8 cellular contexts compared by ENCODE assay signal in the genomic region with DNA sequence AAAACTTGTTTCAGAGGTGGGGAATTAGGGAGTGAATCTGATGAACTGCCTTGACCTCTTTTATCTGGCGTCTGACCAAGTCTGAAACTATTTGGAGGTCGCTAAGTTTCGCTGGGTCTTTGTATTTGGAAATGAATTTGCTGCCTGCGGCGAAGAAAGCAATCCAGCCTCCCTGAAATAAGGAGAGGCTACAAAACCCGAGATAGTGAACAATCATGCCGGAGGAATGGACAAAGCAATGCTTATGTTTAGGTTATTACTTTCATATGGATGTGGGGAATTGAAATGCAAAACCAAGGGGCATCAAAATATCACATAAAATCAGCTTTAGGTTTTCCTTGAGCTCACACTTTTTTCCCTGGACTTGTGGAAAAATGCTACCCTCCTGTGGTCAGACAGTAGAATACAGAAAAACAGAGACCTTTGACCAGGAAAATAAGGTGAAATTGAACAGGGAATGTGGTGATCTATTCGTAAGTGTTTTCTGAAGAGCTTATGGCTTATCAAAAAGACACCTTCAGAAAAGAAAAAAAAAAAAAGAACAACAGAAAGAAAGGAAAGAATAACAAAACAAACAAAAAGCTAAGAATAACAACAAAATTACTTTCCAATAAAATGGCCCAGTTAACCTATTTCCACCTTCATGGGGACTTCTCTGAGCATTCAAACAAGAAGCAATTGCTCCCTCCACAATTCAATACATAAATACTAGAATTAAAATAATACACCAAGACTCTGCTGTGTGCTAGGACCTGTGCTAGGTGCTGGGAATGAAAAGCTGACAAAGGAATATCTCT.
DNase-seq lines count a peak whose midpoint lies in the region; ATAC-seq lines count a peak whose summit lies in the region.

No MANE protein-coding gene starts in this region.

- no peak overlapping the region for H3K27ac ChIP-seq in ACC112 (ENCODE audit: low read depth, low read length)

- H3K4me3 ChIP-seq in ACC112 (ENCODE audit: low read depth, low read length): no peak overlapping the region

- no peaks in the 10 kb centered on the region for H3K4me1 ChIP-seq in ACC112 (ENCODE audit: control insufficient read depth, insufficient read depth, low read length, unreplicated experiment)

- H3K27me3 Mint-ChIP-seq in activated CD4-positive, alpha-beta memory T cell treated with anti-CD3 and anti-CD28 coated beads, Interleukin-2, amount 10 ng/mL, durations not matched to agents 7 days and 5 days: no peaks in the 10 kb centered on the region

- peak overlapping the region; percentile 58 for H2AFZ ChIP-seq in ACC112 (ENCODE audit: low read length, unreplicated experiment)

- DNase-seq in H4 (ENCODE audit: low spot score): peak; percentile 49
- peak; percentile 49 for DNase-seq in NCI-H526 treated with DMSO at 0.1 percent for 48 hours (lab: John Stamatoyannopoulos, UW)
- DNase-seq in cerebellar cortex (ENCODE audit: low spot score): peak; percentile 26
- peak; percentile 27 for DNase-seq in midbrain (lab: John Stamatoyannopoulos, UW)
- DNase-seq in occipital lobe (lab: John Stamatoyannopoulos, UW): no peak
- no peak for DNase-seq in activated CD4-positive, alpha-beta memory T cell treated with anti-CD3 and anti-CD28 coated beads, Interleukin-2, amount 10 ng/mL, durations not matched to agents 7 days and 5 days

- no peaks in the 10 kb centered on the region for H3K79me2 ChIP-seq in ACC112 (ENCODE audit: control insufficient read depth, insufficient read depth, low read length, unreplicated experiment)

- H3K9me3 Mint-ChIP-seq in activated CD4-positive, alpha-beta memory T cell treated with anti-CD3 and anti-CD28 coated beads, Interleukin-2, amount 10 ng/mL, durations not matched to agents 7 days and 5 days: peaks cover 4% of the 10 kb centered on the region

- POLR2A ChIA-PET in activated CD4-positive, alpha-beta memory T cell treated with anti-CD3 and anti-CD28 coated beads, Interleukin-2, amount 10 ng/mL, durations not matched to agents 7 days and 5 days (lab: Charles Lee): no interaction called here

- H3K36me3 ChIP-seq in ACC112 (ENCODE audit: insufficient read depth, low read length): no peaks in the 10 kb centered on the region

- H3K4me1 Mint-ChIP-seq in activated CD4-positive, alpha-beta memory T cell treated with anti-CD3 and anti-CD28 coated beads, Interleukin-2, amount 10 ng/mL, durations not matched to agents 7 days and 5 days: no peaks in the 10 kb centered on the region

- ATAC-seq in GM19463 (IDR thresholded peaks at IDR 0.05; ENCODE audit: unreplicated experiment): no peak

- no peak overlapping the region for H3K27ac Mint-ChIP-seq in activated CD4-positive, alpha-beta memory T cell treated with anti-CD3 and anti-CD28 coated beads, Interleukin-2, amount 10 ng/mL, durations not matched to agents 7 days and 5 days

- H3K27me3 ChIP-seq in ACC112 (ENCODE audit: insufficient read depth, low read length): no peaks in the 10 kb centered on the region

- H3K36me3 Mint-ChIP-seq in activated CD4-positive, alpha-beta memory T cell treated with anti-CD3 and anti-CD28 coated beads, Interleukin-2, amount 10 ng/mL, durations not matched to agents 7 days and 5 days (ENCODE audit: low read depth): no peaks in the 10 kb centered on the region

- H3K4me3 Mint-ChIP-seq in activated CD4-positive, alpha-beta memory T cell treated with anti-CD3 and anti-CD28 coated beads, Interleukin-2, amount 10 ng/mL, durations not matched to agents 7 days and 5 days: no peak overlapping the region

- CTCF ChIA-PET in activated CD4-positive, alpha-beta memory T cell treated with anti-CD3 and anti-CD28 coated beads, Interleukin-2, amount 10 ng/mL, durations not matched to agents 7 days and 5 days (lab: Charles Lee): no interaction called here

Comparison
In these comparisons a context has a peak if more than half of its experiments do, and no peak if none do; other contexts are left out.
1. DNase-seq: peak in H4 (single experiment), NCI-H526 treated with DMSO at 0.1 percent for 48 hours (single experiment), cerebellar cortex (single experiment) and midbrain (single experiment); none in occipital lobe (single experiment) and activated CD4-positive, alpha-beta memory T cell treated with anti-CD3 and anti-CD28 coated beads, Interleukin-2, amount 10 ng/mL, durations not matched to agents 7 days and 5 days (single experiment).